1 cellular context compared by ENCODE assay signal in genomic region chr16:79863128-79864031, GRCh38.
A peak's percentile ranks its signal among the peaks of the same experiment; 100 is the strongest.
TF ChIP-seq lines count a peak whose summit lies in the region.

No MANE protein-coding gene starts in this region.

TF ChIP-seq in K562, 482 proteins besides CTCF, POLR2A, EP300 and RAD21 (continues in another document):
- TF ChIP-seq NCOR1 (IDR thresholded peaks at IDR 0.05) (peak; percentile 51), ZNF699 (CRISPR knock-in tag; IDR thresholded peaks at IDR 0.05; ENCODE audit: insufficient replicate concordance) (no peak), FOXJ2 (tag; IDR thresholded peaks at IDR 0.05) (0 out of 2 replicates have a peak, but pooled peaks have one; percentile 14), TEAD4 (IDR thresholded peaks at IDR 0.05; ENCODE audit: low read length) (peak; percentile 79), TEAD4 (CRISPR knock-in tag; IDR thresholded peaks at IDR 0.05; ENCODE audit: borderline replicate concordance) (no peak), NFYB (IDR thresholded peaks at IDR 0.05; ENCODE audit: extremely low read depth, insufficient read length) (no peak), HOMEZ (CRISPR knock-in tag; IDR thresholded peaks at IDR 0.05) (no peak), FOXK1 (CRISPR knock-in tag; IDR thresholded peaks at IDR 0.05; ENCODE audit: borderline replicate concordance) (no peak), HDAC8 (tag; IDR thresholded peaks at IDR 0.05) (peak; percentile 87; the same call in 1 of the 2 replicates), ZBTB17 (CRISPR knock-in tag; IDR thresholded peaks at IDR 0.05) (0 out of 2 replicates have a peak, but pooled peaks have one; percentile 54), SMARCA4 (IDR thresholded peaks at IDR 0.05) (peak; percentile 74), THRB (CRISPR knock-in tag; conservative IDR thresholded peaks at IDR 0.05) (0 out of 2 replicates have a peak, but pooled peaks have one; percentile 4), PATZ1 (CRISPR knock-in tag; IDR thresholded peaks at IDR 0.05; ENCODE audit: borderline replicate concordance) (no peak), OTX1 (CRISPR knock-in tag; IDR thresholded peaks at IDR 0.05) (0 out of 2 replicates have a peak, but pooled peaks have one; percentile 30), EWSR1 (IDR thresholded peaks at IDR 0.05; ENCODE audit: borderline replicate concordance, low read depth, partially characterized antibody) (no peak), POU5F1 (IDR thresholded peaks at IDR 0.05; ENCODE audit: borderline replicate concordance, low read depth, low read length, partially characterized antibody) (no peak), ZNF316 (IDR thresholded peaks at IDR 0.05) (peak; percentile 35; the same call in 1 of the 2 replicates), RBM14 (IDR thresholded peaks at IDR 0.05; ENCODE audit: borderline replicate concordance, insufficient read depth, low read depth, low read length) (no peak), ZNF354B (CRISPR knock-in tag; IDR thresholded peaks at IDR 0.05) (0 out of 2 replicates have a peak, but pooled peaks have one; percentile 16), HINFP (tag; conservative IDR thresholded peaks at IDR 0.05; ENCODE audit: low read depth) (no peak), NEUROD1 (IDR thresholded peaks at IDR 0.05; ENCODE audit: borderline replicate concordance, low read depth, low read length, partially characterized antibody) (peak; percentile 37), ZNF707 (CRISPR knock-in tag; conservative IDR thresholded peaks at IDR 0.05) (no peak), TCFL5 (CRISPR knock-in tag; conservative IDR thresholded peaks at IDR 0.05) (peak; percentile 67; the same call in 1 of the 2 replicates), ZMIZ1 (IDR thresholded peaks at IDR 0.05; ENCODE audit: low read depth in 2 of 2, low read length in 2 of 2) (peak in 1 of 2 experiments; percentile 58; a peak in 1 of 4 replicates), KLF6 (CRISPR knock-in tag; IDR thresholded peaks at IDR 0.05; ENCODE audit: borderline replicate concordance) (peak; percentile 8; the same call in 1 of the 2 replicates), ZFP91 (CRISPR knock-in tag; IDR thresholded peaks at IDR 0.05) (no peak), NRF1 (conservative IDR thresholded peaks at IDR 0.05 in 1 of 2, IDR thresholded peaks at IDR 0.05 in 1 of 2) (no peak), TCF7 (IDR thresholded peaks at IDR 0.05; ENCODE audit: borderline replicate concordance) (no peak), MAFF (IDR thresholded peaks at IDR 0.05; ENCODE audit: low read length) (peak; percentile 47; the same call in 1 of the 2 replicates), HMGXB4 (CRISPR knock-in tag; IDR thresholded peaks at IDR 0.05) (no peak), ZNF668 (CRISPR knock-in tag; IDR thresholded peaks at IDR 0.05) (peak; percentile 80; the same call in 1 of the 2 replicates), CBFA2T3 (IDR thresholded peaks at IDR 0.05) (peak; percentile 65), SNIP1 (IDR thresholded peaks at IDR 0.05; ENCODE audit: low read depth) (no peak), CBFA2T2 (conservative IDR thresholded peaks at IDR 0.05) (0 out of 2 replicates have a peak, but pooled peaks have one; percentile 26), CREB3 (tag; conservative IDR thresholded peaks at IDR 0.05; ENCODE audit: low read depth) (peak; percentile 64; the same call in 1 of the 2 replicates), FOXJ3 (CRISPR knock-in tag; IDR thresholded peaks at IDR 0.05) (no peak), MAZ (CRISPR knock-in tag; conservative IDR thresholded peaks at IDR 0.05 in 1 of 2, IDR thresholded peaks at IDR 0.05 in 1 of 2) (0 out of 4 replicates have a peak, but pooled peaks of 1 of the 2 experiments have one; percentile 19), CCAR2 (IDR thresholded peaks at IDR 0.05; ENCODE audit: low read depth, low read length) (no peak), TAL1 (IDR thresholded peaks at IDR 0.05) (peak; percentile 47), MYC (IDR thresholded peaks at IDR 0.05; ENCODE audit: low read depth, low read length) (peak; percentile 61; the same call in 1 of the 2 replicates), MYC (CRISPR knock-in tag; IDR thresholded peaks at IDR 0.05; ENCODE audit: borderline replicate concordance, low read depth) (peak; percentile 70; the same call in 1 of the 2 replicates), EP400 (IDR thresholded peaks at IDR 0.05) (peak; percentile 22; the same call in 1 of the 2 replicates), TAF15 (IDR thresholded peaks at IDR 0.05; ENCODE audit: low read depth, low read length) (no peak), NBN (IDR thresholded peaks at IDR 0.05; ENCODE audit: low read depth) (0 out of 2 replicates have a peak, but pooled peaks have one; percentile 47), ZBTB1 (CRISPR knock-in tag; IDR thresholded peaks at IDR 0.05; ENCODE audit: borderline replicate concordance, low read depth) (no peak), MBD2 (IDR thresholded peaks at IDR 0.05; ENCODE audit: borderline replicate concordance, low read depth) (no peak), ZBED1 (IDR thresholded peaks at IDR 0.05) (no peak), JUN (IDR thresholded peaks at IDR 0.05; ENCODE audit: borderline replicate concordance, low read depth, low read length) (peak; percentile 75), JUN (CRISPR knock-in tag; IDR thresholded peaks at IDR 0.05; ENCODE audit: borderline replicate concordance) (no peak)
